8 cellular contexts compared by ENCODE assay signal in genomic region chr1:147670319-147671003, GRCh38. TPM values are rescaled to one million over a fixed set of nuclear protein-coding genes. Genes with fewer than 3 reads are reported as not detected.
DNase-seq lines count a peak whose midpoint lies in the region; ATAC-seq, FAIRE-seq and TF ChIP-seq lines count a peak whose summit lies in the region.

Gene ACP6 (minus strand): TSS chr1:147670524. CDS start chr1:147670048, 476 bp downstream.

- ATAC-seq in GM18867 (IDR thresholded peaks at IDR 0.05; ENCODE audit: unreplicated experiment) (peak; percentile 99), HG03103 (IDR thresholded peaks at IDR 0.05; ENCODE audit: low read depth, unreplicated experiment) (peak; percentile 92)

- H3K27me3 ChIP-seq in A673 (replicated peaks; ENCODE audit: insufficient read depth, low read depth, low read length, poor library complexity) = no peaks in the 10 kb centered on the region
- H3K27me3 ChIP-seq in WERI-Rb-1 (ENCODE audit: insufficient read depth, low read depth, severe bottlenecking) = peaks cover 38% of the 10 kb centered on the region
- H3K27me3 ChIP-seq in bronchial epithelial cell (ENCODE audit: control insufficient read depth, insufficient read depth, low read length) = no peaks in the 10 kb centered on the region

- FAIRE-seq in bronchial epithelial cell (lab: Jason Lieb, UNC) = no peak

- H3K9me3 ChIP-seq in A673 (ENCODE audit: low read depth, low read length, poor library complexity, severe bottlenecking) = no peaks in the 10 kb centered on the region
- H3K9me3 ChIP-seq in WERI-Rb-1 (ENCODE audit: severe bottlenecking) = no peaks in the 10 kb centered on the region

- intact Hi-C loops in A673 (cut with micrococcal nuclease; ENCODE audit: unreplicated experiment) = loop anchor here (5.0 kb wide), 1 partner anchor 73 kb away; no protein-coding TSS in a partner anchor

- CTCF ChIA-PET in A673 (lab: Charles Lee) = no interaction called here

- H3K27ac ChIP-seq in A673 (ENCODE audit: low read depth, low read length, poor library complexity, severe bottlenecking) (peak within 1 kb of the TSS; percentile 62), WERI-Rb-1 (peak within 1 kb of the TSS; percentile 3), skin epidermis (peak within 1 kb of the TSS; percentile 54 to 88 (median 72))

- H3K4me3 ChIP-seq in A673 (ENCODE audit: low read depth, low read length, poor library complexity, severe bottlenecking) = peak within 1 kb of the TSS; percentile 81
- H3K4me3 ChIP-seq in WERI-Rb-1 (ENCODE audit: low read depth, low read length) = peak within 1 kb of the TSS; percentile 59
- peak within 1 kb of the TSS; percentile 80 for H3K4me3 ChIP-seq in bronchial epithelial cell (ENCODE audit: low read depth, low read length)
- H3K4me3 ChIP-seq in skin epidermis = peak within 1 kb of the TSS; percentile 52 to 80 (median 69)

- TF ChIP-seq CTCF in A673 (conservative IDR thresholded peaks at IDR 0.05; ENCODE audit: low read depth, low read length) (no peak), WERI-Rb-1 (IDR thresholded peaks at IDR 0.05; ENCODE audit: low read depth, low read length) (no peak), bronchial epithelial cell (IDR thresholded peaks at IDR 0.05; ENCODE audit: insufficient read depth, low read length, severe bottlenecking) (no peak)

- H3K36me3 ChIP-seq in A673 (ENCODE audit: insufficient read depth, low read length, poor library complexity, severe bottlenecking) = no peaks in the 10 kb centered on the region
- H3K36me3 ChIP-seq in WERI-Rb-1 = no peaks in the 10 kb centered on the region
- no peaks in the 10 kb centered on the region for H3K36me3 ChIP-seq in bronchial epithelial cell (ENCODE audit: control insufficient read depth, insufficient read depth, low read length)

- DNase-seq in A673 (ENCODE audit: low spot score) = peak; percentile 98
- peak; percentile 70 for DNase-seq in NCI-H2171 (lab: John Stamatoyannopoulos, UW)
- DNase-seq in WERI-Rb-1 = peak; percentile 100
- peak; percentile 93 for DNase-seq in bronchial epithelial cell (ENCODE audit: low read depth)
- DNase-seq in iPS-NIHi11 (ENCODE audit: low spot score) = peak; percentile 92

- POLR2A ChIA-PET in A673 (lab: Charles Lee; ENCODE audit: low non-redundant PET) = interaction anchor here (0.6 kb wide), 1 partner anchor 41 kb away, joined by 3 read pairs; no protein-coding TSS in a partner anchor

- BruUV-seq in A673 (replicated peaks; lab: Mats Ljungman, UMichigan) = no TSS peak

- H3K4me1 ChIP-seq in A673 (ENCODE audit: insufficient read depth, low read length, poor library complexity, severe bottlenecking) = peaks cover 19% of the 10 kb centered on the region

RNA-seq across cellular contexts. Expression of gene ACP6, which starts in this region (rescaled TPM):
- 14.4 and 15.3 TPM in 2 replicates for total RNA-seq in A673 (2021)
- total RNA-seq in bronchial epithelial cell = 5.2 and 6.6 TPM in 2 replicates

Comparison
In these comparisons a context has a peak if more than half of its experiments do, and no peak if none do; other contexts are left out.
1. Peak in every context shown above with its lines: DNase-seq, ATAC-seq, H3K4me3 ChIP-seq and H3K27ac ChIP-seq.
2. H3K27ac ChIP-seq: peak in every context shown above with its lines; median percentile 72 in skin epidermis; 62 in A673; 3 in WERI-Rb-1.